In genomic region chr20:63554361-63555278, GRCh38 we compare ENCODE assay signal across 10 cellular contexts. TPM values are rescaled to one million over a fixed set of nuclear protein-coding genes. Genes with fewer than 3 reads are reported as not detected.
DNase-seq lines count a peak whose midpoint lies in the region; ATAC-seq and TF ChIP-seq lines count a peak whose summit lies in the region.
"Had no signal": no experiment of that assay in that cellular context is flagged by ENCODE, and none has a peak within 500 bp of the region (broad histone marks: within the 10 kb centered on the region; RNA-seq: fewer than 3 reads in every experiment).

No MANE protein-coding gene starts in this region.

- H3K4me3 Mint-ChIP-seq in activated CD4-positive, alpha-beta memory T cell treated with anti-CD3 and anti-CD28 coated beads for 36 hours, result peak overlapping the region; percentile 51
- no peak overlapping the region for H3K4me3 Mint-ChIP-seq in activated CD4-positive, alpha-beta memory T cell treated with anti-CD3 and anti-CD28 coated beads, Interleukin-2, amount 10 ng/mL, durations not matched to agents 7 days and 5 days
- H3K4me3 Mint-ChIP-seq in stimulated activated effector memory CD8-positive, alpha-beta T cell treated with anti-CD3 and anti-CD28 coated beads, Interleukin-12 subunit alpha, Interleukin-12 subunit beta, amount 100 ng/mL, for 72 hours, result peak overlapping the region; percentile 65

- no peaks in the 10 kb centered on the region for H3K36me3 Mint-ChIP-seq in activated CD4-positive, alpha-beta memory T cell treated with anti-CD3 and anti-CD28 coated beads for 36 hours
- H3K36me3 Mint-ChIP-seq in activated CD4-positive, alpha-beta memory T cell treated with anti-CD3 and anti-CD28 coated beads, Interleukin-2, amount 10 ng/mL, durations not matched to agents 7 days and 5 days (ENCODE audit: low read depth), result peaks cover 15% of the 10 kb centered on the region
- peaks cover 10% of the 10 kb centered on the region for H3K36me3 Mint-ChIP-seq in stimulated activated effector memory CD8-positive, alpha-beta T cell treated with anti-CD3 and anti-CD28 coated beads, Interleukin-12 subunit alpha, Interleukin-12 subunit beta, amount 100 ng/mL, for 72 hours

- H3K9me3 ChIP-seq in PC-9 (ENCODE audit: insufficient read depth, low read depth), result no peaks in the 10 kb centered on the region

- no peaks in the 10 kb centered on the region for H3K36me3 ChIP-seq in PC-9 (ENCODE audit: low read depth)

- peak; percentile 21 for DNase-seq in activated CD4-positive, alpha-beta memory T cell treated with anti-CD3 and anti-CD28 coated beads for 36 hours
- DNase-seq in activated CD4-positive, alpha-beta memory T cell treated with anti-CD3 and anti-CD28 coated beads, Interleukin-2, amount 10 ng/mL, durations not matched to agents 7 days and 5 days, result no peak
- DNase-seq in PC-9 (no peak), fibroblast of villous mesenchyme (ENCODE audit: low read depth) (no peak), epidermal melanocyte (ENCODE audit: insufficient read length, low spot score) (no peak), NCI-H1048 (lab: John Stamatoyannopoulos, UW) (no peak)
- DNase-seq in stimulated activated effector memory CD8-positive, alpha-beta T cell treated with anti-CD3 and anti-CD28 coated beads, Interleukin-12 subunit alpha, Interleukin-12 subunit beta, amount 100 ng/mL, for 72 hours (ENCODE audit: low spot score in 2 of 2), result no peak
- DNase-seq: COR-L47, NCI-H2227 treated with DMSO at 0.1 percent for 48 hours had no signal

- no peak overlapping the region for H2AFZ ChIP-seq in PC-9

- peaks cover 3% of the 10 kb centered on the region for H3K27me3 Mint-ChIP-seq in activated CD4-positive, alpha-beta memory T cell treated with anti-CD3 and anti-CD28 coated beads for 36 hours
- peaks cover 14% of the 10 kb centered on the region for H3K27me3 Mint-ChIP-seq in activated CD4-positive, alpha-beta memory T cell treated with anti-CD3 and anti-CD28 coated beads, Interleukin-2, amount 10 ng/mL, durations not matched to agents 7 days and 5 days

- POLR2A ChIA-PET in activated CD4-positive, alpha-beta memory T cell treated with anti-CD3 and anti-CD28 coated beads for 36 hours (lab: Charles Lee), result interaction anchor here (1.0 kb wide), 1 partner anchor 73 kb away, joined by 3 read pairs; no protein-coding TSS in a partner anchor
- POLR2A ChIA-PET in activated CD4-positive, alpha-beta memory T cell treated with anti-CD3 and anti-CD28 coated beads, Interleukin-2, amount 10 ng/mL, durations not matched to agents 7 days and 5 days (lab: Charles Lee), result interaction anchor here (0.9 to 2.5 kb wide), 7 partner anchors 10 to 152 kb away, joined by 3 to 7 read pairs (median 5); partner anchors contain the start of genes PPDPF and PTK6
- POLR2A ChIA-PET in PC-9 (lab: Charles Lee; ENCODE audit: unreplicated experiment), result interaction anchor here (0.6 kb wide), 2 partner anchors 37 to 399 kb away, joined by 3 read pairs; no protein-coding TSS in a partner anchor

- H3K4me2 ChIP-seq in PC-9, result peak overlapping the region; percentile 84

- no peaks in the 10 kb centered on the region for H3K27me3 ChIP-seq in PC-9 (ENCODE audit: insufficient read depth, low read depth)

- TF ChIP-seq CTCF in PC-9 (conservative IDR thresholded peaks at IDR 0.05) (no peak), fibroblast of villous mesenchyme (IDR thresholded peaks at IDR 0.05; ENCODE audit: insufficient read depth, low read depth, low read length) (no peak)

- no peak for ATAC-seq in stimulated activated effector memory CD8-positive, alpha-beta T cell treated with anti-CD3 and anti-CD28 coated beads, Interleukin-12 subunit alpha, Interleukin-12 subunit beta, amount 100 ng/mL, for 72 hours
- ATAC-seq in HG02588 (IDR thresholded peaks at IDR 0.05; ENCODE audit: unreplicated experiment), result no peak

- no peaks in the 10 kb centered on the region for H3K79me2 ChIP-seq in PC-9 (ENCODE audit: low read depth)

- H3K4me1 Mint-ChIP-seq in activated CD4-positive, alpha-beta memory T cell treated with anti-CD3 and anti-CD28 coated beads for 36 hours (ENCODE audit: low read depth), result peaks cover 11% of the 10 kb centered on the region
- peaks cover 15% of the 10 kb centered on the region for H3K4me1 Mint-ChIP-seq in activated CD4-positive, alpha-beta memory T cell treated with anti-CD3 and anti-CD28 coated beads, Interleukin-2, amount 10 ng/mL, durations not matched to agents 7 days and 5 days
- peaks cover 14% of the 10 kb centered on the region for H3K4me1 Mint-ChIP-seq in stimulated activated effector memory CD8-positive, alpha-beta T cell treated with anti-CD3 and anti-CD28 coated beads, Interleukin-12 subunit alpha, Interleukin-12 subunit beta, amount 100 ng/mL, for 72 hours

- CTCF ChIA-PET in activated CD4-positive, alpha-beta memory T cell treated with anti-CD3 and anti-CD28 coated beads for 36 hours (lab: Charles Lee), result interaction anchor here (0.6 kb wide), 1 partner anchor 688 kb away, joined by 3 read pairs; no protein-coding TSS in a partner anchor
- CTCF ChIA-PET in activated CD4-positive, alpha-beta memory T cell treated with anti-CD3 and anti-CD28 coated beads, Interleukin-2, amount 10 ng/mL, durations not matched to agents 7 days and 5 days (lab: Charles Lee), result no interaction called here
- CTCF ChIA-PET in PC-9 (lab: Charles Lee), result interaction anchor here (0.6 kb wide), 1 partner anchor 20 kb away, joined by 3 read pairs; no protein-coding TSS in a partner anchor

- no peaks in the 10 kb centered on the region for H4K20me1 ChIP-seq in PC-9 (ENCODE audit: insufficient read depth)

- peaks cover 26% of the 10 kb centered on the region for H3F3A ChIP-seq in PC-9 (ENCODE audit: insufficient read depth, low read depth)

- intact Hi-C loops in activated CD4-positive, alpha-beta memory T cell treated with anti-CD3 and anti-CD28 coated beads for 36 hours (cut with micrococcal nuclease), result no loop called here
- intact Hi-C loops in PC-9 (cut with micrococcal nuclease; ENCODE audit: unreplicated experiment), result loop anchor here (5.0 kb wide), 1 partner anchor 88 kb away; no protein-coding TSS in a partner anchor

- peaks cover 15% of the 10 kb centered on the region for H3K4me1 ChIP-seq in PC-9 (replicated peaks; ENCODE audit: insufficient read depth)

- H3K27ac Mint-ChIP-seq in activated CD4-positive, alpha-beta memory T cell treated with anti-CD3 and anti-CD28 coated beads for 36 hours, result no peak overlapping the region
- H3K27ac Mint-ChIP-seq in activated CD4-positive, alpha-beta memory T cell treated with anti-CD3 and anti-CD28 coated beads, Interleukin-2, amount 10 ng/mL, durations not matched to agents 7 days and 5 days, result no peak overlapping the region
- peak overlapping the region; percentile 81 for H3K27ac Mint-ChIP-seq in stimulated activated effector memory CD8-positive, alpha-beta T cell treated with anti-CD3 and anti-CD28 coated beads, Interleukin-12 subunit alpha, Interleukin-12 subunit beta, amount 100 ng/mL, for 72 hours

- no peak overlapping the region for H3K27ac ChIP-seq in PC-9

- H3K9me2 ChIP-seq in PC-9 (ENCODE audit: insufficient read depth), result no peaks in the 10 kb centered on the region

- H3K9me3 Mint-ChIP-seq in activated CD4-positive, alpha-beta memory T cell treated with anti-CD3 and anti-CD28 coated beads for 36 hours, result no peaks in the 10 kb centered on the region
- H3K9me3 Mint-ChIP-seq in activated CD4-positive, alpha-beta memory T cell treated with anti-CD3 and anti-CD28 coated beads, Interleukin-2, amount 10 ng/mL, durations not matched to agents 7 days and 5 days, result no peaks in the 10 kb centered on the region
- no peaks in the 10 kb centered on the region for H3K9me3 Mint-ChIP-seq in stimulated activated effector memory CD8-positive, alpha-beta T cell treated with anti-CD3 and anti-CD28 coated beads, Interleukin-12 subunit alpha, Interleukin-12 subunit beta, amount 100 ng/mL, for 72 hours

- peak overlapping the region; percentile 81; the same call in 1 of the 2 replicates for H3K4me3 ChIP-seq in PC-9
- peak overlapping the region; percentile 77 for H3K4me3 ChIP-seq in fibroblast of villous mesenchyme (ENCODE audit: low read depth, low read length)

- TSS peak; percentile 46 for BruUV-seq in PC-9 (replicated peaks; lab: Mats Ljungman, UMichigan)

RNA-seq across cellular contexts. Expression of gene FNDC11, which starts 0.7 kb away (rescaled TPM):
- under 1 TPM; 0.55 to 0.61 TPM for total RNA-seq in activated CD4-positive, alpha-beta memory T cell treated with anti-CD3 and anti-CD28 coated beads for 36 hours
- total RNA-seq in activated CD4-positive, alpha-beta memory T cell treated with anti-CD3 and anti-CD28 coated beads, Interleukin-2, amount 10 ng/mL, durations not matched to agents 7 days and 5 days, result under 1 TPM; 0.20 to 0.30 TPM
- total RNA-seq in PC-9 (2021) (7.7 and 10.6 TPM in 2 replicates), fibroblast of villous mesenchyme (0.86 and 0.97 TPM in 2 replicates)

RNA-seq across cellular contexts. Expression of gene SRMS, which starts 7.1 kb away (rescaled TPM):
- total RNA-seq in activated CD4-positive, alpha-beta memory T cell treated with anti-CD3 and anti-CD28 coated beads for 36 hours, result not detected
- not detected for total RNA-seq in activated CD4-positive, alpha-beta memory T cell treated with anti-CD3 and anti-CD28 coated beads, Interleukin-2, amount 10 ng/mL, durations not matched to agents 7 days and 5 days
- total RNA-seq in PC-9 (2021) (1.2 TPM in 2 replicates), fibroblast of villous mesenchyme (not detected in 2 replicates)

RNA-seq across cellular contexts. Expression of gene PTK6, which starts 17.4 kb away (rescaled TPM):
- total RNA-seq in activated CD4-positive, alpha-beta memory T cell treated with anti-CD3 and anti-CD28 coated beads for 36 hours, result under 1 TPM; 0.34 to 0.78 TPM
- total RNA-seq in activated CD4-positive, alpha-beta memory T cell treated with anti-CD3 and anti-CD28 coated beads, Interleukin-2, amount 10 ng/mL, durations not matched to agents 7 days and 5 days, result 1 to 10 TPM; 2.1 to 2.3 TPM
- 12.9 and 13.3 TPM in 2 replicates for total RNA-seq in PC-9 (2021)
- under 0.01 TPM in 2 replicates for total RNA-seq in fibroblast of villous mesenchyme

RNA-seq across cellular contexts. Expression of gene HELZ2, which starts 19.4 kb away (rescaled TPM):
- 10 to 100 TPM; 28.5 to 32.2 TPM for total RNA-seq in activated CD4-positive, alpha-beta memory T cell treated with anti-CD3 and anti-CD28 coated beads for 36 hours
- total RNA-seq in activated CD4-positive, alpha-beta memory T cell treated with anti-CD3 and anti-CD28 coated beads, Interleukin-2, amount 10 ng/mL, durations not matched to agents 7 days and 5 days, result 100 to 1,000 TPM; 202 to 208 TPM
- 33.7 and 52.6 TPM in 2 replicates for total RNA-seq in PC-9 (2021)
- total RNA-seq in fibroblast of villous mesenchyme, result 29.0 and 46.6 TPM in 2 replicates

RNA-seq across cellular contexts. Expression of gene PPDPF, which starts 34.1 kb away (rescaled TPM):
- total RNA-seq in activated CD4-positive, alpha-beta memory T cell treated with anti-CD3 and anti-CD28 coated beads for 36 hours, result 100 to 1,000 TPM; 191 to 201 TPM
- 100 to 1,000 TPM; 228 to 232 TPM for total RNA-seq in activated CD4-positive, alpha-beta memory T cell treated with anti-CD3 and anti-CD28 coated beads, Interleukin-2, amount 10 ng/mL, durations not matched to agents 7 days and 5 days
- 243 and 253 TPM in 2 replicates for total RNA-seq in PC-9 (2021)
- total RNA-seq in fibroblast of villous mesenchyme, result 38.4 and 78.0 TPM in 2 replicates
